Comparison of ENCODE assay signal across 24 cellular contexts in genomic region chr17:20207295-20207985, GRCh38.
DNase-seq lines count a peak whose midpoint lies in the region; ATAC-seq, FAIRE-seq and TF ChIP-seq lines count a peak whose summit lies in the region.
"Had no signal": no experiment of that assay in that cellular context is flagged by ENCODE, and none has a peak within 500 bp of the region (broad histone marks: within the 10 kb centered on the region; RNA-seq: fewer than 3 reads in every experiment).

No MANE protein-coding gene starts in this region.

- no peak for DNase-seq in MCF 10A (ENCODE audit: unreplicated experiment)
- DNase-seq in breast epithelium (ENCODE audit: low spot score in 2 of 2) = no peak
- no peak for DNase-seq in astrocyte (ENCODE audit: low read depth)
- peak; percentile 40 for DNase-seq in keratinocyte (ENCODE audit: low read depth, low spot score)
- DNase-seq in GM10248 (ENCODE audit: extremely low spot score) = no peak
- DNase-seq in NCI-H2196 treated with DMSO at 0.1 percent for 48 hours (lab: John Stamatoyannopoulos, UW; ENCODE audit: unreplicated experiment) = no peak
- DNase-seq in epidermal melanocyte (ENCODE audit: insufficient read length, low spot score) = no peak
- DNase-seq: activated naive CD4-positive, alpha-beta T cell treated with anti-CD3 and anti-CD28 coated beads, Interleukin-2, amount 10 ng/mL, durations not matched to agents 7 days and 5 days; activated T-cell treated with anti-CD3 and anti-CD28 coated beads, Interleukin-2, amount 50 U/mL, for 48 hours; Calu3; cerebellar nuclear complex; effector CD8-positive, alpha-beta T cell; NCI-H1417; NCI-H510A treated with DMSO at 0.1 percent for 48 hours; nucleus accumbens; RPMI8226; spleen; stimulated activated CD4-positive, alpha-beta T cell treated with anti-CD3 and anti-CD28 coated beads, Interleukin-4, amount 100 ng/mL, for 1 hour; stimulated activated naive CD4-positive, alpha-beta T cell; T-helper 9 cell had no signal

- H3K9ac ChIP-seq in astrocyte (ENCODE audit: low read length) (peak overlapping the region; percentile 46), keratinocyte (ENCODE audit: control insufficient read depth, extremely low read depth, insufficient read depth, low read length) (peak overlapping the region; percentile 65)
- H3K9ac ChIP-seq: BLaER1, GM23248 had no signal

- H3K36me3 ChIP-seq in breast epithelium = no peaks in the 10 kb centered on the region
- H3K36me3 ChIP-seq in astrocyte (ENCODE audit: insufficient read depth, low read length) = no peaks in the 10 kb centered on the region
- peaks cover 5 to 6% of the 10 kb centered on the region in 2 experiments for H3K36me3 ChIP-seq in keratinocyte (ENCODE audit: control insufficient read depth in 2 of 2, extremely low read depth in 1 of 2, insufficient read depth in 2 of 2, low read length in 2 of 2)

- H3K9me1 ChIP-seq in keratinocyte (ENCODE audit: control insufficient read depth, extremely low read depth, insufficient read depth, low read length) = no peaks in the 10 kb centered on the region

- FAIRE-seq in astrocyte (lab: Jason Lieb, UNC) (no peak), keratinocyte (lab: Jason Lieb, UNC) (peak; percentile 55)

- TF ChIP-seq CTCF in MCF 10A (IDR thresholded peaks at IDR 0.05; ENCODE audit: unreplicated experiment) = no peak
- no peak for TF ChIP-seq CTCF in breast epithelium (IDR thresholded peaks at IDR 0.05)
- TF ChIP-seq CTCF in astrocyte (IDR thresholded peaks at IDR 0.05; ENCODE audit: insufficient read depth, low read depth, low read length) = no peak
- TF ChIP-seq CTCF in keratinocyte (optimal IDR thresholded peaks at IDR 0.05 in 1 of 3, IDR thresholded peaks at IDR 0.05 in 1 of 3, conservative IDR thresholded peaks at IDR 0.05 in 1 of 3; ENCODE audit: extremely low read depth in 1 of 3, insufficient read depth in 2 of 3, low read length in 3 of 3) = no peak
- no peak for TF ChIP-seq CTCF in GM10248 (IDR thresholded peaks at IDR 0.05; ENCODE audit: control extremely low read depth, extremely low read depth, low read depth, missing control alignments)

- no peak for TF ChIP-seq POLR2A in breast epithelium (IDR thresholded peaks at IDR 0.05)

- H3K36me3 Mint-ChIP-seq in MCF 10A (ENCODE audit: insufficient read depth, unreplicated experiment) = no peaks in the 10 kb centered on the region
- peaks cover 32% of the 10 kb centered on the region for H3K36me3 Mint-ChIP-seq in astrocyte (ENCODE audit: low read depth, unreplicated experiment)
- H3K36me3 Mint-ChIP-seq: activated naive CD4-positive, alpha-beta T cell treated with anti-CD3 and anti-CD28 coated beads, Interleukin-2, amount 10 ng/mL, durations not matched to agents 7 days and 5 days had no signal

- no peak overlapping the region for H3K4me3 ChIP-seq in breast epithelium
- H3K4me3 ChIP-seq in astrocyte (ENCODE audit: insufficient read depth, low read depth, low read length) = no peak overlapping the region
- H3K4me3 ChIP-seq in keratinocyte (ENCODE audit: control insufficient read depth in 2 of 3, extremely low read depth in 1 of 3, insufficient read depth in 2 of 3, low read depth in 1 of 3, low read length in 3 of 3) = peak overlapping the region in 2 of 3 experiments; percentile 22
- H3K4me3 ChIP-seq: BLaER1, GM23248, spleen, tibial nerve had no signal

- intact Hi-C loops in MCF 10A (cut with micrococcal nuclease) = loop anchor here (5.0 kb wide), 1 partner anchor 50 kb away; no protein-coding TSS in a partner anchor
- intact Hi-C loops in breast epithelium (cut with DNase I; ENCODE audit: low total_unique reads) = no loop called here

- H3K4me3 Mint-ChIP-seq in MCF 10A (ENCODE audit: unreplicated experiment) (peak overlapping the region; percentile 31), astrocyte (ENCODE audit: unreplicated experiment) (no peak overlapping the region)
- H3K4me3 Mint-ChIP-seq: activated naive CD4-positive, alpha-beta T cell treated with anti-CD3 and anti-CD28 coated beads, Interleukin-2, amount 10 ng/mL, durations not matched to agents 7 days and 5 days had no signal

- POLR2A ChIA-PET in MCF 10A (lab: Yijun Ruan, JAX) = interaction anchor here (0.7 to 6.3 kb wide), 9 partner anchors 8 to 53 kb away, joined by 3 to 49 read pairs (median 7); no protein-coding TSS in a partner anchor
- POLR2A ChIA-PET in GM10248 (lab: Yijun Ruan, JAX) = no interaction called here

- H2AFZ ChIP-seq in astrocyte (ENCODE audit: low read depth, low read length) (no peak overlapping the region), keratinocyte (ENCODE audit: control insufficient read depth, low read length) (no peak overlapping the region)
- H2AFZ ChIP-seq: GM23248 had no signal

- H3K27ac ChIP-seq in breast epithelium = no peak overlapping the region
- H3K27ac ChIP-seq in astrocyte (ENCODE audit: low read depth, low read length) = peak overlapping the region; percentile 69
- peak overlapping the region; percentile 84 for H3K27ac ChIP-seq in keratinocyte (ENCODE audit: control insufficient read depth, insufficient read depth, low read length)
- H3K27ac ChIP-seq: BLaER1, GM23248 had no signal

- H3K9me3 ChIP-seq in breast epithelium (no peaks in the 10 kb centered on the region), astrocyte (ENCODE audit: insufficient read depth, low read depth, low read length) (no peaks in the 10 kb centered on the region), keratinocyte (ENCODE audit: control insufficient read depth, low read depth, low read length) (no peaks in the 10 kb centered on the region)
- H3K9me3 ChIP-seq: spleen, tibial nerve had no signal

- H3K27me3 ChIP-seq in breast epithelium (no peaks in the 10 kb centered on the region), astrocyte (ENCODE audit: insufficient read depth, low read length) (no peaks in the 10 kb centered on the region), keratinocyte (ENCODE audit: control insufficient read depth, extremely low read depth, insufficient read depth, low read length) (no peaks in the 10 kb centered on the region)
- H3K27me3 ChIP-seq: BLaER1, spleen, tibial nerve had no signal

- H3K79me2 ChIP-seq in astrocyte (ENCODE audit: insufficient read depth, low read length) (peaks cover 36% of the 10 kb centered on the region), keratinocyte (ENCODE audit: control insufficient read depth, insufficient read depth, low read length) (peaks cover 11% of the 10 kb centered on the region)

- no peaks in the 10 kb centered on the region for H3K9me3 Mint-ChIP-seq in MCF 10A (ENCODE audit: unreplicated experiment)
- no peaks in the 10 kb centered on the region for H3K9me3 Mint-ChIP-seq in astrocyte (ENCODE audit: unreplicated experiment)
- H3K9me3 Mint-ChIP-seq: activated naive CD4-positive, alpha-beta T cell treated with anti-CD3 and anti-CD28 coated beads, Interleukin-2, amount 10 ng/mL, durations not matched to agents 7 days and 5 days had no signal

- dilution Hi-C loops in keratinocyte (cut with MboI; ENCODE audit: extremely low pct_ligation_motif_present, low sequenced_read_pairs) = no loop called here

- H3K4me1 Mint-ChIP-seq in MCF 10A (ENCODE audit: insufficient read depth, unreplicated experiment) = peaks cover 36% of the 10 kb centered on the region
- H3K4me1 Mint-ChIP-seq in astrocyte (ENCODE audit: low read depth, unreplicated experiment) = peaks cover 62% of the 10 kb centered on the region

- H3K27me3 Mint-ChIP-seq in MCF 10A (ENCODE audit: insufficient read depth, unreplicated experiment) (no peaks in the 10 kb centered on the region), astrocyte (ENCODE audit: low read depth, unreplicated experiment) (no peaks in the 10 kb centered on the region)
- H3K27me3 Mint-ChIP-seq: activated naive CD4-positive, alpha-beta T cell treated with anti-CD3 and anti-CD28 coated beads, Interleukin-2, amount 10 ng/mL, durations not matched to agents 7 days and 5 days had no signal

- H4K20me1 ChIP-seq in astrocyte (ENCODE audit: insufficient read depth, low read length) = no peaks in the 10 kb centered on the region
- no peaks in the 10 kb centered on the region for H4K20me1 ChIP-seq in keratinocyte (ENCODE audit: control insufficient read depth, extremely low read depth, insufficient read depth, low read length)
- H4K20me1 ChIP-seq: BLaER1 had no signal

- H3K4me2 ChIP-seq in astrocyte (ENCODE audit: low read length) (peak overlapping the region; percentile 64), keratinocyte (ENCODE audit: control insufficient read depth, extremely low read depth, insufficient read depth, low read depth, low read length) (peak overlapping the region; percentile 80)
- H3K4me2 ChIP-seq: BLaER1 had no signal

- CTCF ChIA-PET in MCF 10A (lab: Yijun Ruan, JAX) = interaction anchor here (0.6 to 2.7 kb wide), 7 partner anchors 11 to 969 kb away, joined by 3 to 13 read pairs (median 5); no protein-coding TSS in a partner anchor
- CTCF ChIA-PET in GM10248 (lab: Yijun Ruan, JAX) = interaction anchor here (1.3 to 2.9 kb wide), 4 partner anchors 9 to 71 kb away, joined by 4 to 9 read pairs (median 6); no protein-coding TSS in a partner anchor

- no peak for ATAC-seq in HG03565 (IDR thresholded peaks at IDR 0.05; ENCODE audit: unreplicated experiment)

- BruUV-seq in MCF 10A (replicated peaks; lab: Mats Ljungman, UMichigan) = no TSS peak

- H3K27ac Mint-ChIP-seq in MCF 10A (ENCODE audit: low read depth, unreplicated experiment) = peak overlapping the region; percentile 81
- peak overlapping the region; percentile 92 for H3K27ac Mint-ChIP-seq in astrocyte (ENCODE audit: unreplicated experiment)
- H3K27ac Mint-ChIP-seq: activated naive CD4-positive, alpha-beta T cell treated with anti-CD3 and anti-CD28 coated beads, Interleukin-2, amount 10 ng/mL, durations not matched to agents 7 days and 5 days had no signal

- H3K4me1 ChIP-seq in breast epithelium (no peaks in the 10 kb centered on the region), astrocyte (ENCODE audit: insufficient read depth, low read length) (peaks cover 36% of the 10 kb centered on the region), keratinocyte (ENCODE audit: control insufficient read depth, extremely low read depth, insufficient read depth, low read length) (peaks cover 36% of the 10 kb centered on the region)

Comparison
In these comparisons a context has a peak if more than half of its experiments do, and no peak if none do; other contexts are left out.
1. H3K27ac ChIP-seq: peak in astrocyte (single experiment) and keratinocyte (single experiment); none in breast epithelium (0 of 2).
2. H3K4me3 ChIP-seq: peak in keratinocyte (2 of 3); none in breast epithelium (0 of 3) and astrocyte (single experiment).